ENCODE assay signal across 10 cellular contexts in genomic region chr4:10096976-10097330, GRCh38. TPM values are rescaled to one million over a fixed set of nuclear protein-coding genes. Genes with fewer than 3 reads are reported as not detected.
DNase-seq lines count a peak whose midpoint lies in the region; ATAC-seq, FAIRE-seq and TF ChIP-seq lines count a peak whose summit lies in the region.
"Had no signal": no experiment of that assay in that cellular context is flagged by ENCODE, and none has a peak within 500 bp of the region (broad histone marks: within the 10 kb centered on the region; RNA-seq: fewer than 3 reads in every experiment).

No MANE protein-coding gene starts in this region.

- H3K27ac ChIP-seq in K562 (ENCODE audit: extremely low read depth, low read depth, low read length) (peak overlapping the region; percentile 73; the same call in 2 of the 3 replicates), muscle layer of duodenum (ENCODE audit: low read length) (peak overlapping the region; percentile 76), transverse colon (peak overlapping the region; percentile 72 to 79 (median 75))

- H3K4me3 ChIP-seq in K562 (no peak overlapping the region), muscle layer of duodenum (ENCODE audit: low read depth in 1 of 2, low read length in 2 of 2) (no peak overlapping the region), transverse colon (no peak overlapping the region)

- no peak for TF ChIP-seq CTCF in K562 (IDR thresholded peaks at IDR 0.05 in 2 of 3, conservative IDR thresholded peaks at IDR 0.05 in 1 of 3; ENCODE audit: insufficient read depth in 2 of 3, low read depth in 1 of 3, low read length in 3 of 3)
- no peak for TF ChIP-seq CTCF in transverse colon (IDR thresholded peaks at IDR 0.05)

- H3K36me3 ChIP-seq in K562 (ENCODE audit: control insufficient read depth, insufficient read depth, low read length) (peaks cover 99% of the 10 kb centered on the region), muscle layer of duodenum (ENCODE audit: control insufficient read depth in 1 of 2, insufficient read depth in 2 of 2, low read length in 2 of 2) (peaks cover 52 to 69% of the 10 kb centered on the region in 2 donors), transverse colon (peaks cover 0 to 39% (median 7%) of the 10 kb centered on the region in 4 donors)

- no peaks in the 10 kb centered on the region for H3K27me3 ChIP-seq in K562 (ENCODE audit: control insufficient read depth in 2 of 2, insufficient read depth in 2 of 2, low read length in 2 of 2)
- H3K27me3 ChIP-seq in muscle layer of duodenum (ENCODE audit: low read depth, low read length): no peaks in the 10 kb centered on the region
- H3K27me3 ChIP-seq in transverse colon: no peaks in the 10 kb centered on the region

- H3K4me2 ChIP-seq in K562 (ENCODE audit: insufficient read depth, low read length): no peak overlapping the region

- FAIRE-seq in K562 (lab: Jason Lieb, UNC): no peak
- FAIRE-seq: frontal cortex had no signal

- CTCF ChIA-PET in activated naive CD4-positive, alpha-beta T cell treated with anti-CD3 and anti-CD28 coated beads for 36 hours (lab: Charles Lee): interaction anchor here (1.1 to 1.7 kb wide), 4 partner anchors 24 to 442 kb away, joined by 3 to 7 read pairs (median 4); no protein-coding TSS in a partner anchor
- CTCF ChIA-PET in K562 (lab: Yijun Ruan, JAX; ENCODE audit: low intra/inter-chr PET ratio): no interaction called here

- TF ChIP-seq RAD21 in K562 (CRISPR knock-in tag; conservative IDR thresholded peaks at IDR 0.05 in 1 of 2, IDR thresholded peaks at IDR 0.05 in 1 of 2): no peak

- no peak for TF ChIP-seq POLR2A in K562 (conservative IDR thresholded peaks at IDR 0.05)
- TF ChIP-seq POLR2A in transverse colon (IDR thresholded peaks at IDR 0.05): no peak

- peaks cover 71% of the 10 kb centered on the region for H3K36me3 Mint-ChIP-seq in activated naive CD4-positive, alpha-beta T cell treated with anti-CD3 and anti-CD28 coated beads for 36 hours (ENCODE audit: low read depth)

- POLR2A ChIA-PET in K562 (lab: Yijun Ruan, JAX): interaction anchor here (0.6 to 4.7 kb wide), 6 partner anchors 10 to 189 kb away, joined by 3 to 64 read pairs (median 8); partner anchors contain the start of gene WDR1

- DNase-seq in activated naive CD4-positive, alpha-beta T cell treated with anti-CD3 and anti-CD28 coated beads for 36 hours: no peak
- DNase-seq in activated naive CD4-positive, alpha-beta T cell treated with anti-CD3 and anti-CD28 coated beads, Interleukin-2, amount 50 U/mL, for 16 hours: no peak
- DNase-seq in K562 (ENCODE audit: extremely low read depth in 1 of 4, low spot score in 3 of 4) (no peak), transverse colon (no peak), COLO668 (lab: John Stamatoyannopoulos, UW; ENCODE audit: unreplicated experiment) (no peak), SKM-1 treated with dmso at 0.1 percent for 144 hours (lab: John Stamatoyannopoulos, UW; ENCODE audit: unreplicated experiment) (no peak)
- DNase-seq: OCI-M1 had no signal

- H3K9me1 ChIP-seq in K562 (ENCODE audit: control insufficient read depth, insufficient read depth, low read length): peaks cover 16% of the 10 kb centered on the region

- H3K27me3 Mint-ChIP-seq in activated naive CD4-positive, alpha-beta T cell treated with anti-CD3 and anti-CD28 coated beads for 36 hours (ENCODE audit: low read depth): no peaks in the 10 kb centered on the region

- 97% methylated on average over 9 of the region's 9 CpGs for WGBS in K562 (ENCODE audit: insufficient coverage, low coverage, missing lambda C conversion rate)
- 68% methylated on average over 9 of the region's 9 CpGs; no CpG with 5 or more reads in 1 of the 2 donors for WGBS in transverse colon (ENCODE audit: low coverage in 1 of 2), 2 donors

- H3K79me2 ChIP-seq in K562 (ENCODE audit: control insufficient read depth, insufficient read depth, low read length): peaks cover 71% of the 10 kb centered on the region

- in situ Hi-C loops in K562 (cut with MboI) (no loop called here), transverse colon (cut with MboI; ENCODE audit: low pct_ligation_motif_present in 1 of 4, low pct_unique_long_range_greater_than_20kb in 1 of 4, low sequenced_read_pairs in 3 of 4) (no loop called here)

- H4K20me1 ChIP-seq in K562 (replicated peaks; ENCODE audit: control insufficient read depth, insufficient read depth, low read length): peaks cover 19% of the 10 kb centered on the region

- peaks cover 95% of the 10 kb centered on the region for H3K4me1 Mint-ChIP-seq in activated naive CD4-positive, alpha-beta T cell treated with anti-CD3 and anti-CD28 coated beads for 36 hours (ENCODE audit: low read depth)

- H3K9ac ChIP-seq in K562 (ENCODE audit: insufficient read depth in 1 of 2, low read depth in 2 of 2, low read length in 2 of 2): peak overlapping the region in 1 of 2 experiments; percentile 31; a peak in 2 of 4 replicates

- intact Hi-C loops in activated naive CD4-positive, alpha-beta T cell treated with anti-CD3 and anti-CD28 coated beads for 36 hours (cut with micrococcal nuclease): loop anchor here (1.0 to 2.0 kb wide), 3 partner anchors 9 to 78 kb away; no protein-coding TSS in a partner anchor
- intact Hi-C loops in K562 (cut with micrococcal nuclease) (no loop called here), transverse colon (cut with DNase I; ENCODE audit: low total_unique reads) (no loop called here)

- TF ChIP-seq EP300 in K562 (IDR thresholded peaks at IDR 0.05; ENCODE audit: low read length) (no peak), transverse colon (IDR thresholded peaks at IDR 0.05; ENCODE audit: low read depth) (no peak)

- no peaks in the 10 kb centered on the region for H3K9me3 Mint-ChIP-seq in activated naive CD4-positive, alpha-beta T cell treated with anti-CD3 and anti-CD28 coated beads for 36 hours

- H3K4me1 ChIP-seq in K562 (replicated peaks in 1 of 2; ENCODE audit: control insufficient read depth in 2 of 2, insufficient read depth in 2 of 2, low read length in 2 of 2) (peaks cover 12 to 28% of the 10 kb centered on the region in 2 experiments; a peak in 4 of 5 replicates), muscle layer of duodenum (ENCODE audit: control insufficient read depth in 1 of 2, insufficient read depth in 2 of 2, low read length in 2 of 2) (peaks cover 29 to 81% of the 10 kb centered on the region in 2 donors), transverse colon (peaks cover 62 to 87% (median 76%) of the 10 kb centered on the region in 4 donors)

- H3K4me3 Mint-ChIP-seq in activated naive CD4-positive, alpha-beta T cell treated with anti-CD3 and anti-CD28 coated beads for 36 hours: no peak overlapping the region

- H3K27ac Mint-ChIP-seq in activated naive CD4-positive, alpha-beta T cell treated with anti-CD3 and anti-CD28 coated beads for 36 hours: peak overlapping the region; percentile 81

- ATAC-seq in K562 (no peak), HG02798 (IDR thresholded peaks at IDR 0.05; ENCODE audit: poor library complexity, unreplicated experiment) (no peak)

- no peak overlapping the region for H2AFZ ChIP-seq in K562 (ENCODE audit: low read depth, low read length)

- H3K9me3 ChIP-seq in K562 (replicated peaks; ENCODE audit: control insufficient read depth, insufficient read depth, low read depth, low read length) (no peaks in the 10 kb centered on the region), muscle layer of duodenum (ENCODE audit: control insufficient read depth in 1 of 2, low read length in 2 of 2) (no peaks in the 10 kb centered on the region), transverse colon (no peaks in the 10 kb centered on the region)

- no TSS peak for BruUV-seq in K562 (replicated peaks; lab: Mats Ljungman, UMichigan)

TF ChIP-seq in K562, 482 proteins besides CTCF, POLR2A, EP300 and RAD21:
- TF ChIP-seq CREM (IDR thresholded peaks at IDR 0.05; ENCODE audit: low read depth) (no peak), POLR2G (IDR thresholded peaks at IDR 0.05; ENCODE audit: low read depth, low read length) (0 out of 2 replicates have a peak, but pooled peaks have one; percentile 45), RBM22 (IDR thresholded peaks at IDR 0.05; ENCODE audit: low read depth, low read length, poor library complexity, severe bottlenecking) (peak; percentile 31)

RNA-seq across cellular contexts. Expression of gene WDR1, which starts 19.6 kb away (rescaled TPM):
- total RNA-seq in activated naive CD4-positive, alpha-beta T cell treated with anti-CD3 and anti-CD28 coated beads for 36 hours: 100 to 1,000 TPM; 271 to 295 TPM
- 72.4 and 125 TPM in 2 replicates for total RNA-seq in K562 (2011; cell fraction: chromatin; rRNA removed; ENCODE audit: low replicate concordance)
- 75.3 and 90.2 TPM in 2 replicates for total RNA-seq in K562 (2011; cell fraction: nucleolus; rRNA removed)
- total RNA-seq in K562 (2011; cell fraction: nucleoplasm; rRNA removed): 64.2 and 70.3 TPM in 2 replicates
- 151 and 154 TPM in 2 replicates for total RNA-seq in K562 (2014; rRNA removed)
- total RNA-seq in K562 (2014; rRNA removed; fragmentation: Illumina TruSeq; extraction: Trizol): 111 and 112 TPM in 2 replicates
- 120 and 124 TPM in 2 replicates for total RNA-seq in K562 (2015; rRNA removed; fragmentation: Illumina TruSeq; extraction: Trizol)
- total RNA-seq in K562 (2021): 186 and 213 TPM in 2 replicates
- 140 and 186 TPM in 2 replicates for polyA plus RNA-seq in K562 (2011; rRNA removed)
- 176 and 298 TPM in 2 replicates for polyA plus RNA-seq in K562 (2011; cell fraction: cytosol; rRNA removed)
- polyA plus RNA-seq in K562 (2011; cell fraction: nucleus; rRNA removed): 133 and 190 TPM in 2 replicates
- polyA plus RNA-seq in K562 (2012): 144 and 177 TPM in 2 replicates
- 139 and 149 TPM in 2 replicates for polyA plus RNA-seq in K562 (2014; fragmentation: Illumina TruSeq; extraction: Trizol)
- polyA plus RNA-seq in K562 (2014; fragmentation: Nextera tagmentation; extraction: Ambion mirVana): 10 to 100 TPM; 16.1 to 23.0 TPM
- polyA plus RNA-seq in K562 (2014; rRNA removed): 120 and 125 TPM in 2 replicates
- polyA minus RNA-seq in K562 (2011; rRNA and poly(A)+ RNA removed): 188 and 256 TPM in 2 replicates
- 111 and 132 TPM in 2 replicates for polyA minus RNA-seq in K562 (2011; cell fraction: cytosol; rRNA and poly(A)+ RNA removed)
- polyA minus RNA-seq in K562 (2011; cell fraction: nucleus; rRNA and poly(A)+ RNA removed): 53.7 and 56.2 TPM in 2 replicates
- 100 to 1,000 TPM; 196 to 268 (median 246) TPM for total RNA-seq in transverse colon
